17 cellular contexts compared by ENCODE assay signal in the genomic region with DNA sequence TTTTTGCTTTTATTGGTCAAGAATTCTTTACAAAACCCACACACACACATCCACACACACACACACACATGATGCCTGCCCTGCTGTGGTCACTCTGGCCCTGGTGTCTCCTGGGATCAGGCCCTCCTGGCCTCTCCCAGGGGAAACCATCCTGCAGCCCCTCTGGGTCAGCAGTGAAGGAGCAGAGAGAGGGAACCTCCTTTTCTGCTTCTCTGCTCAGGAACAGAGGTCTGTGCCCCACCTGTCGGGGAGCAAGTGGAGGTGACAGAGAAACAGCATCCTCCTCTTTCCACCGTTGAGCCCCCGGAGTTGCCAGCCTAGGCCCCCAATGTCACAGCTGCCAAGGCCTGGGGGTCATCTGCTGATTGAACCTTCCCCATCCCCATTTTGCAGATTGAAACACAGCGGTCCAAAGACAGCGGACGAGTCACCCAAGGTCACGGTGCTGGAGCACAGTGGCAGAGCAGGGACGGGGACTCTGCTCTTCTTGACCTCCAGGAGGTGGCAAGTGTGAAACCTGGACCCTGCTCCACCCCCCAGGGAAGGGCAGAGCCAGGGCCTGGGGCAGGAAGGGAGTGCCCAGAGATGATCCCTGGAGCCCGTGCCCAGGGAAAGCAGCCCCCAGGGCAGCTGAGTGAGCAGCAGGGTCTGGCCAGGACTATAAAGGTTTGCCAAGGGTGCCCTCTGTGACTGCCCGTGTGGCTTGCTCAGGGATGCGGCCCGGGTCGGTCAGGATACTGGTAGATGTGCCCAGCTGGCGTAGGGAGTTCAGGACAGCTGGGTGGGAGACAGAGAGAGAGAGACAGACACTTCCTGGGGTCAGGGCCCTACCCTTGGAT. TPM values are rescaled to one million over a fixed set of nuclear protein-coding genes. Genes with fewer than 3 reads are reported as not detected.
"Had no signal": no experiment of that assay in that cellular context is flagged by ENCODE, and none has a peak within 500 bp of the region (broad histone marks: within the 10 kb centered on the region; RNA-seq: fewer than 3 reads in every experiment).

No MANE protein-coding gene starts in this region.

- H3K27me3 ChIP-seq: hepatocyte, upper lobe of left lung had no signal

- H3K36me3 ChIP-seq: neutrophil, upper lobe of left lung had no signal

- H2AFZ ChIP-seq: hepatocyte had no signal

- H3K27ac ChIP-seq: dorsolateral prefrontal cortex, hepatocyte, neutrophil, upper lobe of left lung had no signal

- H3K4me1 ChIP-seq: upper lobe of left lung had no signal

- H3K4me3 ChIP-seq: dorsolateral prefrontal cortex, hepatocyte, mucosa of descending colon, upper lobe of left lung had no signal

- H3K4me2 ChIP-seq: hepatocyte had no signal

- DNase-seq: activated CD4-positive, alpha-beta T cell treated with anti-CD3 and anti-CD28 coated beads, Interleukin-2, amount 50 U/mL, for 1 hour; activated naive CD4-positive, alpha-beta T cell treated with anti-CD3 and anti-CD28 coated beads for 36 hours; dorsolateral prefrontal cortex; left ventricle myocardium superior; mucosa of descending colon; naive thymus-derived CD4-positive, alpha-beta T cell; small intestine; stimulated activated naive CD8-positive, alpha-beta T cell treated with anti-CD3 and anti-CD28 coated beads, Interleukin-15, amount 100 ng/mL, for 72 hours; T-cell; T1000; upper lobe of left lung had no signal

- ATAC-seq: activated CD4-positive, CD25-positive, alpha-beta regulatory T cell treated with anti-CD3 and anti-CD28 coated beads, Interleukin-2, amount 50 U/mL, for 24 hours; activated T-helper 17 cell treated with anti-CD3 and anti-CD28 coated beads, Interleukin-2, amount 50 U/mL, for 72 hours; left ventricle myocardium superior; mucosa of descending colon; stimulated activated naive CD8-positive, alpha-beta T cell treated with anti-CD3 and anti-CD28 coated beads, Interleukin-15, amount 100 ng/mL, for 72 hours had no signal

- H3K9me3 ChIP-seq: mucosa of descending colon, neutrophil, upper lobe of left lung had no signal

RNA-seq across cellular contexts. Expression of gene MLXIPL, which starts 30.9 kb away (rescaled TPM):
- total RNA-seq: activated CD8-positive, alpha-beta memory T cell treated with anti-CD3 and anti-CD28 coated beads for 36 hours; activated T-helper 17 cell treated with anti-CD3 and anti-CD28 coated beads, Interleukin-2, amount 50 U/mL, for 72 hours; naive thymus-derived CD4-positive, alpha-beta T cell; temporal lobe had no signal
- polyA plus RNA-seq: naive thymus-derived CD4-positive, alpha-beta T cell had no signal
